Comparison of ENCODE assay signal across 18 cellular contexts in genomic region chr13:73142091-73142490, GRCh38.
DNase-seq lines count a peak whose midpoint lies in the region; ATAC-seq and TF ChIP-seq lines count a peak whose summit lies in the region.
"Had no signal": no experiment of that assay in that cellular context is flagged by ENCODE, and none has a peak within 500 bp of the region (broad histone marks: within the 10 kb centered on the region; RNA-seq: fewer than 3 reads in every experiment).

No MANE protein-coding gene starts in this region.

- peak overlapping the region; percentile 98 for H3K27ac Mint-ChIP-seq in progenitor cell of endocrine pancreas
- no peak overlapping the region for H3K27ac Mint-ChIP-seq in activated T-cell treated with anti-CD3 and anti-CD28 coated beads, Interleukin-2, amount 50 U/mL, for 72 hours
- H3K27ac Mint-ChIP-seq: activated naive CD8-positive, alpha-beta T cell; CD4-positive, CD25-positive, alpha-beta regulatory T cell; natural killer cell had no signal

- no peaks in the 10 kb centered on the region for H3K9me3 ChIP-seq in fibroblast of lung (ENCODE audit: control insufficient read depth, insufficient read depth, low read depth, low read length)

- H3K4me1 Mint-ChIP-seq in progenitor cell of endocrine pancreas (ENCODE audit: low read depth), result peaks cover 52% of the 10 kb centered on the region
- H3K4me1 Mint-ChIP-seq in activated T-cell treated with anti-CD3 and anti-CD28 coated beads, Interleukin-2, amount 50 U/mL, for 72 hours (ENCODE audit: low read depth), result no peaks in the 10 kb centered on the region
- H3K4me1 Mint-ChIP-seq: CD4-positive, CD25-positive, alpha-beta regulatory T cell; natural killer cell had no signal

- ATAC-seq in activated T-cell treated with anti-CD3 and anti-CD28 coated beads, Interleukin-2, amount 50 U/mL, for 72 hours (replicated peaks in 1 of 2), result no peak
- ATAC-seq in GM18517 (IDR thresholded peaks at IDR 0.05; ENCODE audit: unreplicated experiment), result no peak
- ATAC-seq: natural killer cell, sciatic nerve had no signal

- peaks cover 5% of the 10 kb centered on the region for H3K9me3 Mint-ChIP-seq in progenitor cell of endocrine pancreas (ENCODE audit: low read depth)
- H3K9me3 Mint-ChIP-seq in activated T-cell treated with anti-CD3 and anti-CD28 coated beads, Interleukin-2, amount 50 U/mL, for 72 hours, result peaks cover 0 to 7% of the 10 kb centered on the region in 2 donors
- H3K9me3 Mint-ChIP-seq: natural killer cell had no signal

- no peaks in the 10 kb centered on the region for H3K79me2 ChIP-seq in fibroblast of lung (ENCODE audit: control insufficient read depth, insufficient read depth, low read length)

- no peaks in the 10 kb centered on the region for H3K36me3 ChIP-seq in fibroblast of lung (ENCODE audit: control insufficient read depth, insufficient read depth, low read length)

- H3K4me3 ChIP-seq in fibroblast of lung (replicated peaks in 1 of 4; ENCODE audit: control extremely low read depth in 1 of 4, insufficient read depth in 1 of 4, low read depth in 3 of 4, low read length in 4 of 4), result no peak overlapping the region

- peak overlapping the region; percentile 45 for H2AFZ ChIP-seq in fibroblast of lung (ENCODE audit: low read length)

- no peak overlapping the region for H3K27ac ChIP-seq in fibroblast of lung (ENCODE audit: insufficient read depth, low read length)
- H3K27ac ChIP-seq: RWPE1 had no signal

- no peak overlapping the region for H3K4me3 Mint-ChIP-seq in progenitor cell of endocrine pancreas (ENCODE audit: low read depth)
- H3K4me3 Mint-ChIP-seq in activated T-cell treated with anti-CD3 and anti-CD28 coated beads, Interleukin-2, amount 50 U/mL, for 72 hours, result no peak overlapping the region
- H3K4me3 Mint-ChIP-seq: activated naive CD8-positive, alpha-beta T cell; CD4-positive, CD25-positive, alpha-beta regulatory T cell; natural killer cell had no signal

- H3K27me3 ChIP-seq in fibroblast of lung (ENCODE audit: control insufficient read depth, insufficient read depth, low read length), result no peaks in the 10 kb centered on the region

- no peaks in the 10 kb centered on the region for H3K27me3 Mint-ChIP-seq in progenitor cell of endocrine pancreas
- peaks cover 11% of the 10 kb centered on the region for H3K27me3 Mint-ChIP-seq in activated T-cell treated with anti-CD3 and anti-CD28 coated beads, Interleukin-2, amount 50 U/mL, for 72 hours (ENCODE audit: low read depth)
- H3K27me3 Mint-ChIP-seq: activated naive CD8-positive, alpha-beta T cell; CD4-positive, CD25-positive, alpha-beta regulatory T cell had no signal

- no peaks in the 10 kb centered on the region for H4K20me1 ChIP-seq in fibroblast of lung (ENCODE audit: control insufficient read depth, extremely low read depth, insufficient read depth, low read length)

- no peaks in the 10 kb centered on the region for H3K4me1 ChIP-seq in fibroblast of lung (ENCODE audit: control insufficient read depth, extremely low read depth, insufficient read depth, low read length)

- DNase-seq in DMS53 (lab: John Stamatoyannopoulos, UW) (peak; percentile 29), DMS53 treated with DMSO at 0.1 percent for 48 hours (lab: John Stamatoyannopoulos, UW; ENCODE audit: unreplicated experiment) (no peak), NCI-H1092 treated with DMSO at 0.1 percent for 48 hours (lab: John Stamatoyannopoulos, UW) (peak; percentile 76), fibroblast of lung (ENCODE audit: low read depth in 2 of 2) (peak; percentile 4 to 14), progenitor cell of endocrine pancreas (ENCODE audit: low spot score, unreplicated experiment) (no peak), NCI-H187 treated with DMSO at 0.1 percent for 48 hours (lab: John Stamatoyannopoulos, UW) (no peak)
- no peak for DNase-seq in activated T-cell treated with anti-CD3 and anti-CD28 coated beads, Interleukin-2, amount 50 U/mL, for 72 hours
- DNase-seq: 8988T; CD4-positive, CD25-positive, alpha-beta regulatory T cell; central memory CD4-positive, alpha-beta T cell; left cardiac atrium; natural killer cell; NCI-H82; stimulated activated naive CD4-positive, alpha-beta T cell had no signal

- H3K36me3 Mint-ChIP-seq in progenitor cell of endocrine pancreas (ENCODE audit: insufficient read depth), result peaks cover 1% of the 10 kb centered on the region
- no peaks in the 10 kb centered on the region for H3K36me3 Mint-ChIP-seq in activated T-cell treated with anti-CD3 and anti-CD28 coated beads, Interleukin-2, amount 50 U/mL, for 72 hours (ENCODE audit: insufficient read depth in 2 of 2)
- H3K36me3 Mint-ChIP-seq: CD4-positive, CD25-positive, alpha-beta regulatory T cell; natural killer cell had no signal

- no peak for TF ChIP-seq CTCF in fibroblast of lung (conservative IDR thresholded peaks at IDR 0.05 in 1 of 2, IDR thresholded peaks at IDR 0.05 in 1 of 2; ENCODE audit: low read depth in 1 of 2, low read length in 2 of 2)
- TF ChIP-seq CTCF in progenitor cell of endocrine pancreas (IDR thresholded peaks at IDR 0.05; ENCODE audit: unreplicated experiment), result no peak

- H3K9ac ChIP-seq in fibroblast of lung (ENCODE audit: insufficient read depth, low read length), result no peak overlapping the region

- H3K4me2 ChIP-seq in fibroblast of lung (ENCODE audit: extremely low read depth, insufficient read depth, low read length), result peak overlapping the region; percentile 59

Comparison
In these comparisons a context has a peak if more than half of its experiments do, and no peak if none do; other contexts are left out.
1. DNase-seq: peak in DMS53 (single experiment), NCI-H1092 treated with DMSO at 0.1 percent for 48 hours (single experiment) and fibroblast of lung (2 of 2); none in DMS53 treated with DMSO at 0.1 percent for 48 hours (single experiment), progenitor cell of endocrine pancreas (single experiment), NCI-H187 treated with DMSO at 0.1 percent for 48 hours (single experiment) and activated T-cell treated with anti-CD3 and anti-CD28 coated beads, Interleukin-2, amount 50 U/mL, for 72 hours (0 of 2).